16 cellular contexts compared by ENCODE assay signal in the genomic region with DNA sequence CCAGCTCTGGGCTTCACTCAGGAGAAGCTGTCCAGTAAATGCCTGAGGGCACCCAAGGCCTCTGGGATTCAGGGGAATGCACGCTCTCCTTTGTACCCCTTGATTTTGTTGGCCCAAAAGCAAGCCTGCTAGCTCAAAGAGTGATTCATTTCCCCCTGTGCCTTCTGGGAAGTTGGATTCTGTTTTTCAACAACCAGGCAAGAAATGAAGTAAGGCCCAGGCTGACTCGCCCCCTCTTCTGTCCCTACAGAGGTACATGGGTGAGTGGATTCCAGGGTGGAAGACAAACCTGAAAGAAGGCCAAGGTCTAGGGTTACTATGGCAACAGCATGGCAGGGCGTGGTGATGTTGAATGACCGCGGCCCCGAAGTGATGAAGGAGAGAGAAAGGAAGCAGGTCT. TPM values are rescaled to one million over a fixed set of nuclear protein-coding genes. Genes with fewer than 3 reads are reported as not detected.
A peak's percentile ranks its signal among the peaks of the same experiment; 100 is the strongest.
DNase-seq lines count a peak whose midpoint lies in the region; ATAC-seq, FAIRE-seq and TF ChIP-seq lines count a peak whose summit lies in the region.
"Had no signal": no experiment of that assay in that cellular context is flagged by ENCODE, and none has a peak within 500 bp of the region (broad histone marks: within the 10 kb centered on the region; RNA-seq: fewer than 3 reads in every experiment).

No MANE protein-coding gene starts in this region.

- no peaks in the 10 kb centered on the region for H3K27me3 ChIP-seq in sigmoid colon
- H3K27me3 ChIP-seq: uterus had no signal

- TF ChIP-seq CTCF in chondrocyte (IDR thresholded peaks at IDR 0.05), result no peak
- no peak for TF ChIP-seq CTCF in sigmoid colon (IDR thresholded peaks at IDR 0.05)

- H3K27ac Mint-ChIP-seq in chondrocyte (ENCODE audit: unreplicated experiment), result peak overlapping the region; percentile 79
- H3K27ac Mint-ChIP-seq: natural killer cell had no signal

- no peak overlapping the region for H3K4me3 ChIP-seq in sigmoid colon
- H3K4me3 ChIP-seq: uterus had no signal

- H3K9me3 Mint-ChIP-seq in chondrocyte (ENCODE audit: low read depth), result no peaks in the 10 kb centered on the region
- H3K9me3 Mint-ChIP-seq: central memory CD8-positive, alpha-beta T cell; natural killer cell had no signal

- no peaks in the 10 kb centered on the region for H3K36me3 ChIP-seq in sigmoid colon
- H3K36me3 ChIP-seq: uterus had no signal

- WGBS in sigmoid colon, 2 donors, result 81 to 91% methylated on average over 6 of the region's 6 CpGs

- TF ChIP-seq POLR2A in H54 (IDR thresholded peaks at IDR 0.05; ENCODE audit: low read depth, low read length), result no peak
- no peak for TF ChIP-seq POLR2A in sigmoid colon (IDR thresholded peaks at IDR 0.05)

- no peaks in the 10 kb centered on the region for H3K36me3 Mint-ChIP-seq in chondrocyte (ENCODE audit: low read depth)
- H3K36me3 Mint-ChIP-seq: natural killer cell had no signal

- DNase-seq in H54 (ENCODE audit: insufficient read length, low spot score) (peak; percentile 16), chondrocyte (ENCODE audit: low spot score) (no peak), hepatic stellate cell (ENCODE audit: low spot score) (peak; percentile 38), sigmoid colon (no peak), RPMI8226 (no peak), NCI-H2107 treated with DMSO at 0.1 percent for 48 hours (lab: John Stamatoyannopoulos, UW; ENCODE audit: unreplicated experiment) (no peak), NCI-H69 (lab: John Stamatoyannopoulos, UW) (no peak)
- DNase-seq: activated CD4-positive, alpha-beta T cell treated with anti-CD3 and anti-CD28 coated beads, Interleukin-2, amount 50 U/mL, for 1 hour; natural killer cell; NCI-H2227 treated with DMSO at 0.1 percent for 48 hours; stimulated activated CD4-positive, alpha-beta T cell treated with anti-CD3 and anti-CD28 coated beads, Interleukin-15, amount 100 ng/mL, for 24 hours; uterus had no signal

- TF ChIP-seq EP300 in sigmoid colon (IDR thresholded peaks at IDR 0.05), result no peak

- no peak overlapping the region for H3K4me3 Mint-ChIP-seq in chondrocyte (ENCODE audit: unreplicated experiment)
- H3K4me3 Mint-ChIP-seq: central memory CD8-positive, alpha-beta T cell; natural killer cell had no signal

- H3K9me3 ChIP-seq in sigmoid colon, result no peaks in the 10 kb centered on the region
- H3K9me3 ChIP-seq: uterus had no signal

- intact Hi-C loops in sigmoid colon (cut with DNase I), result no loop called here

- peak overlapping the region in 3 of 4 donors; percentile 26 to 45 (median 40) for H3K27ac ChIP-seq in sigmoid colon

- no peak for FAIRE-seq in H54 (lab: Jason Lieb, UNC)

- peaks cover 15% of the 10 kb centered on the region for H3K4me1 Mint-ChIP-seq in chondrocyte (ENCODE audit: low read depth)
- H3K4me1 Mint-ChIP-seq: central memory CD8-positive, alpha-beta T cell; natural killer cell had no signal

- H3K4me1 ChIP-seq in sigmoid colon, result no peaks in the 10 kb centered on the region
- H3K4me1 ChIP-seq: uterus had no signal

- ATAC-seq in GM19452 (IDR thresholded peaks at IDR 0.05; ENCODE audit: unreplicated experiment), result no peak
- ATAC-seq: natural killer cell had no signal

- H3K27me3 Mint-ChIP-seq in chondrocyte (ENCODE audit: low read depth), result no peaks in the 10 kb centered on the region
- H3K27me3 Mint-ChIP-seq: central memory CD8-positive, alpha-beta T cell had no signal

RNA-seq across cellular contexts. Expression of a gene that starts 9.3 kb away (rescaled TPM):
- 0.50 to 0.54 TPM in 2 of 3 replicates, not detected in the other for total RNA-seq in chondrocyte
- total RNA-seq in sigmoid colon, result 1 to 10 TPM; 1.4 to 9.3 (median 3.3) TPM
- polyA plus RNA-seq in sigmoid colon, result 1 to 10 TPM in 1 of 3 donors, under 1 TPM in 1, not detected in 1; 0.69 to 4.5 TPM
- total RNA-seq: natural killer cell; T-helper 2 cell treated with Interferon-gamma antibody and Interleukin-4, amounts not matched to agents 100 ng/mL and 5 ng/mL, for 36 hours had no signal

RNA-seq across cellular contexts. Expression of a gene that starts 10.7 kb away (rescaled TPM):
- not detected in 3 replicates for total RNA-seq in chondrocyte
- total RNA-seq in sigmoid colon, result not detected
- polyA plus RNA-seq in sigmoid colon, result not detected
- total RNA-seq: natural killer cell; T-helper 2 cell treated with Interferon-gamma antibody and Interleukin-4, amounts not matched to agents 100 ng/mL and 5 ng/mL, for 36 hours had no signal
- polyA plus RNA-seq: esophagus had no signal

RNA-seq across cellular contexts. Expression of a gene that starts 40.2 kb away (rescaled TPM):
- total RNA-seq in chondrocyte (3.6 to 4.6 TPM (median 3.9 TPM) in 3 replicates), sigmoid colon (100 to 1,000 TPM in 1 of 4 donors, 10 to 100 TPM in 3; 80.9 to 233 (median 97.9) TPM)
- polyA plus RNA-seq in sigmoid colon, result 10 to 100 TPM in 2 of 3 donors, 1 to 10 TPM in 1; 2.3 to 94.5 (median 59.5) TPM
- total RNA-seq: natural killer cell; T-helper 2 cell treated with Interferon-gamma antibody and Interleukin-4, amounts not matched to agents 100 ng/mL and 5 ng/mL, for 36 hours had no signal

Comparison
In these comparisons a context has a peak if more than half of its experiments do, and no peak if none do; other contexts are left out.
1. DNase-seq: peak in H54 (single experiment) and hepatic stellate cell (single experiment); none in chondrocyte (single experiment), sigmoid colon (single experiment), RPMI8226 (single experiment), NCI-H2107 treated with DMSO at 0.1 percent for 48 hours (single experiment) and NCI-H69 (single experiment).
2. RNA of a gene that starts 40.2 kb away (total RNA-seq): 80.9 to 233 TPM in sigmoid colon; 3.6 to 4.6 TPM in chondrocyte; every median in the first group is over 10 times any median in the second.